19 cellular contexts compared by ENCODE assay signal in the genomic region with DNA sequence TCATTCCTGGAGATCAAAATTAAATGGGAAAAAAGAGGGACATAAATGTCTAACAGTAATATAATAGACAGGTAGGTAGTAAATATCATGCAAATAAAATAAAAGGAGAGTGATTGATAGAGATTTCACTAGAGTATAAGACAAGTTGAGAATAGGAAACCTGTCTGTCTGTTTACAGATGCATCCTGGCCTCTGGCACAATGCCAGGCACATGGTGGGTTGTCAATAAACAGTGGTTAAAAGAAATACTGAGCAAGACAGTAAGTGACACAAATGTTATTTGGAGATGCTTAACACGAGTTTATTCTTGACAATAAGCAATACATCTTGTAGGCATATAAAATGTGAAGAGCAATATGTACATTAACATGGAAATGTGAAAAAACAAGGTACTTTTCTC. TPM values are rescaled to one million over a fixed set of nuclear protein-coding genes. Genes with fewer than 3 reads are reported as not detected.
A peak's percentile ranks its signal among the peaks of the same experiment; 100 is the strongest.
DNase-seq lines count a peak whose midpoint lies in the region; ATAC-seq lines count a peak whose summit lies in the region.
"Had no signal": no experiment of that assay in that cellular context is flagged by ENCODE, and none has a peak within 500 bp of the region (broad histone marks: within the 10 kb centered on the region; RNA-seq: fewer than 3 reads in every experiment).

No MANE protein-coding gene starts in this region.

- no peak overlapping the region for H3K4me3 Mint-ChIP-seq in central memory CD8-positive, alpha-beta T cell
- H3K4me3 Mint-ChIP-seq: activated CD4-positive, alpha-beta memory T cell treated with anti-CD3 and anti-CD28 coated beads for 36 hours; activated naive CD4-positive, alpha-beta T cell treated with anti-CD3 and anti-CD28 coated beads for 36 hours; WTC11 had no signal

- no peaks in the 10 kb centered on the region for H3K27me3 Mint-ChIP-seq in central memory CD8-positive, alpha-beta T cell
- H3K27me3 Mint-ChIP-seq: activated CD4-positive, alpha-beta memory T cell treated with anti-CD3 and anti-CD28 coated beads for 36 hours had no signal

- H3K27me3 ChIP-seq in right cardiac atrium (ENCODE audit: control insufficient read depth, insufficient read depth) = no peaks in the 10 kb centered on the region
- H3K27me3 ChIP-seq: dorsolateral prefrontal cortex, heart right ventricle, upper lobe of right lung had no signal

- peaks cover 52% of the 10 kb centered on the region for H3K4me1 Mint-ChIP-seq in central memory CD8-positive, alpha-beta T cell
- H3K4me1 Mint-ChIP-seq: WTC11 had no signal

- H3K27ac ChIP-seq in right cardiac atrium (ENCODE audit: low read length) = no peak overlapping the region
- H3K27ac ChIP-seq: heart right ventricle, upper lobe of right lung had no signal

- DNase-seq in NCI-H2029 (lab: John Stamatoyannopoulos, UW) = peak; percentile 17
- DNase-seq in NCI-H2029 treated with DMSO at 0.1 percent for 48 hours (lab: John Stamatoyannopoulos, UW) = no peak
- peak in 2 of 3 donors; percentile 25 to 55 for DNase-seq in right cardiac atrium
- no peak for DNase-seq in left ventricle myocardium superior
- no peak for DNase-seq in central memory CD8-positive, alpha-beta T cell (ENCODE audit: low spot score in 2 of 2)
- DNase-seq in stimulated activated CD4-positive, alpha-beta T cell treated with anti-CD3 and anti-CD28 coated beads, Interleukin-4, amount 100 ng/mL, for 1 hour = no peak
- no peak for DNase-seq in mucosa of gallbladder (ENCODE audit: low spot score)
- DNase-seq: activated CD4-positive, alpha-beta memory T cell treated with anti-CD3 and anti-CD28 coated beads for 36 hours; activated naive CD4-positive, alpha-beta T cell treated with anti-CD3 and anti-CD28 coated beads for 36 hours; caudate nucleus; dorsolateral prefrontal cortex; GF-D8; immature natural killer cell; NCI-H1930; T-helper 9 cell; upper lobe of right lung had no signal

- H3K4me3 ChIP-seq in right cardiac atrium (ENCODE audit: low read length) = no peak overlapping the region
- H3K4me3 ChIP-seq: dorsolateral prefrontal cortex, heart right ventricle, upper lobe of right lung had no signal

- intact Hi-C loops in right cardiac atrium (cut with DNase I) (no loop called here), left ventricle myocardium superior (cut with micrococcal nuclease) (no loop called here)

- H3K27ac Mint-ChIP-seq in central memory CD8-positive, alpha-beta T cell (ENCODE audit: low read depth) = peak overlapping the region; percentile 65
- H3K27ac Mint-ChIP-seq: activated CD4-positive, alpha-beta memory T cell treated with anti-CD3 and anti-CD28 coated beads for 36 hours; activated naive CD4-positive, alpha-beta T cell treated with anti-CD3 and anti-CD28 coated beads for 36 hours; WTC11 had no signal

- 76% methylated on average over 1 of the region's 1 CpG for WGBS in right cardiac atrium

- ATAC-seq in right cardiac atrium = no peak
- ATAC-seq in left ventricle myocardium superior = no peak
- ATAC-seq in central memory CD8-positive, alpha-beta T cell (replicated peaks; ENCODE audit: extremely low read depth, poor library complexity, severe bottlenecking) = no peak
- ATAC-seq in HG03432 (IDR thresholded peaks at IDR 0.05; ENCODE audit: unreplicated experiment) = no peak
- ATAC-seq: heart right ventricle, upper lobe of right lung, WTC11 had no signal

- peaks cover 2% of the 10 kb centered on the region for H3K36me3 Mint-ChIP-seq in central memory CD8-positive, alpha-beta T cell (ENCODE audit: insufficient read depth)
- H3K36me3 Mint-ChIP-seq: immature natural killer cell had no signal

- no peaks in the 10 kb centered on the region for H3K4me1 ChIP-seq in right cardiac atrium (ENCODE audit: control insufficient read depth, insufficient read depth, low read length)
- H3K4me1 ChIP-seq: upper lobe of right lung had no signal

- no peaks in the 10 kb centered on the region for H3K9me3 Mint-ChIP-seq in central memory CD8-positive, alpha-beta T cell
- H3K9me3 Mint-ChIP-seq: immature natural killer cell had no signal

- H3K9me3 ChIP-seq in right cardiac atrium (ENCODE audit: control insufficient read depth, low read length) = no peaks in the 10 kb centered on the region
- H3K9me3 ChIP-seq: upper lobe of right lung had no signal

RNA-seq across cellular contexts. Expression of a gene that starts 33.3 kb away (rescaled TPM):
- 10 to 100 TPM; 27.6 to 43.1 (median 30.7) TPM for total RNA-seq in right cardiac atrium
- 6.6 TPM for polyA plus RNA-seq in right cardiac atrium
- total RNA-seq in left ventricle myocardium superior = 27.5 TPM
- 35.5 TPM for total RNA-seq in mucosa of gallbladder

Comparison
In these comparisons a context has a peak if more than half of its experiments do, and no peak if none do; other contexts are left out.
1. DNase-seq: peak in NCI-H2029 (single experiment) and right cardiac atrium (2 of 3); none in NCI-H2029 treated with DMSO at 0.1 percent for 48 hours (single experiment), left ventricle myocardium superior (single experiment), central memory CD8-positive, alpha-beta T cell (0 of 2), stimulated activated CD4-positive, alpha-beta T cell treated with anti-CD3 and anti-CD28 coated beads, Interleukin-4, amount 100 ng/mL, for 1 hour (single experiment) and mucosa of gallbladder (single experiment).